Comparison of ENCODE assay signal across 18 cellular contexts in the genomic region with DNA sequence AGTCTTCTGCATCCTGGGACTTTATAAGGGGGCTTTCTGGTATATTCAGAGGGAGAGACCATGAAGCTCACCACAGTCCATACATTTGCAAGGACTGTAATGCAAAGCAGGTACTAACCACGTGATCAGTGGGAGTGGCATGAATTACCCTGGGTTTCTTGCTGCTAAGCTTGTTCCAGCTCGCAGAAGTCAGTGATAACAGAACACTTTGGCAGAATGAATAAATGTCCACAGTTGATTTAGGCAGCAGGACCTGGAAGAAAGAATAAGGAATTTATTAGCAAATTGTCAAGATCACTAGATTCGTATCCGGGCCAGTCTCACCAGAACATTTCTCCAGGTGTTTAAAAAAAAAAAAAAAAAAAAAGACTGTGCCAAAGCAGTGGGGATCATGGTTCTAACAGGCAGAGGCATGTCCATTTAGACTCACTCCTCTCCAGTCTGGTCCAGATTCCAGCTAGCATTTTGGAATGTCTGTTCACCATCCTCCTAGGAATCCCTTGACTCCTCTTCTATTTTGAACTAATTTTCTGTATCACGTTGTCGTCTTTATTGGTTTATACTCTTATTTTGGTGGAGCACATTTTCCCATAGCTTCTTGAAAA. TPM values are rescaled to one million over a fixed set of nuclear protein-coding genes. Genes with fewer than 3 reads are reported as not detected.
A peak's percentile ranks its signal among the peaks of the same experiment; 100 is the strongest.
DNase-seq lines count a peak whose midpoint lies in the region; ATAC-seq, FAIRE-seq and TF ChIP-seq lines count a peak whose summit lies in the region.
"Had no signal": no experiment of that assay in that cellular context is flagged by ENCODE, and none has a peak within 500 bp of the region (broad histone marks: within the 10 kb centered on the region; RNA-seq: fewer than 3 reads in every experiment).

No MANE protein-coding gene starts in this region.

- no peaks in the 10 kb centered on the region for H3K36me3 Mint-ChIP-seq in HFFc6 (ENCODE audit: low read depth)

- H3K4me3 Mint-ChIP-seq in HFFc6: no peak overlapping the region
- H3K4me3 Mint-ChIP-seq: B cell had no signal

- no peaks in the 10 kb centered on the region for H3K9me3 ChIP-seq in Loucy (ENCODE audit: insufficient read depth, low read depth, low read length)
- H3K9me3 ChIP-seq in K562 (replicated peaks; ENCODE audit: control insufficient read depth, insufficient read depth, low read depth, low read length): no peaks in the 10 kb centered on the region
- H3K9me3 ChIP-seq in thyroid gland: no peaks in the 10 kb centered on the region
- H3K9me3 ChIP-seq: Peyer's patch had no signal

- in situ Hi-C loops in K562 (cut with MboI): no loop called here

- TF ChIP-seq POLR2A in K562 (conservative IDR thresholded peaks at IDR 0.05) (no peak), thyroid gland (IDR thresholded peaks at IDR 0.05) (no peak)

- H3K27me3 ChIP-seq in Loucy (ENCODE audit: insufficient read depth, low read length, poor library complexity, severe bottlenecking) (no peaks in the 10 kb centered on the region), K562 (ENCODE audit: control insufficient read depth in 2 of 2, insufficient read depth in 2 of 2, low read length in 2 of 2) (no peaks in the 10 kb centered on the region; a peak in 1 of 5 replicates), thyroid gland (no peaks in the 10 kb centered on the region)
- H3K27me3 ChIP-seq: Peyer's patch had no signal

- POLR2A ChIA-PET in K562 (lab: Yijun Ruan, JAX): no interaction called here

- H3F3A ChIP-seq in Loucy (ENCODE audit: low read depth): peaks cover 8% of the 10 kb centered on the region; the same call in 1 of the 2 replicates

- BruUV-seq in K562 (replicated peaks; lab: Mats Ljungman, UMichigan): no TSS peak

- TF ChIP-seq EP300 in K562 (IDR thresholded peaks at IDR 0.05; ENCODE audit: low read length): no peak

- no peaks in the 10 kb centered on the region for H3K9me2 ChIP-seq in Loucy (replicated peaks; ENCODE audit: low read depth, low read length)

- no peak for TF ChIP-seq CTCF in Loucy (conservative IDR thresholded peaks at IDR 0.05; ENCODE audit: low read length)
- TF ChIP-seq CTCF in K562 (IDR thresholded peaks at IDR 0.05 in 2 of 3, conservative IDR thresholded peaks at IDR 0.05 in 1 of 3; ENCODE audit: insufficient read depth in 2 of 3, low read depth in 1 of 3, low read length in 3 of 3): no peak
- no peak for TF ChIP-seq CTCF in thyroid gland (IDR thresholded peaks at IDR 0.05)
- TF ChIP-seq CTCF in HFFc6 (IDR thresholded peaks at IDR 0.05): no peak

- no peak for FAIRE-seq in K562 (lab: Jason Lieb, UNC)

- intact Hi-C loops in K562 (cut with micrococcal nuclease) (loop anchor here (10.0 kb wide), 1 partner anchor 166 kb away; no protein-coding TSS in a partner anchor), thyroid gland (cut with DNase I) (no loop called here)

- peak overlapping the region; percentile 71 for H3K4me2 ChIP-seq in Loucy (ENCODE audit: low read depth, low read length, poor library complexity, severe bottlenecking)
- H3K4me2 ChIP-seq in K562 (ENCODE audit: insufficient read depth, low read length): no peak overlapping the region
- H3K4me2 ChIP-seq: KMS-11 had no signal

- H3K9me1 ChIP-seq in K562 (ENCODE audit: control insufficient read depth, insufficient read depth, low read length): no peaks in the 10 kb centered on the region

- H3K4me3 ChIP-seq in Loucy (ENCODE audit: low read length, poor library complexity, severe bottlenecking): no peak overlapping the region
- H3K4me3 ChIP-seq in K562: no peak overlapping the region
- no peak overlapping the region for H3K4me3 ChIP-seq in thyroid gland (replicated peaks in 1 of 3)
- H3K4me3 ChIP-seq: GM23248, Peyer's patch had no signal

- 0% methylated on average over 6 of the region's 6 CpGs for WGBS in K562 (ENCODE audit: insufficient coverage, low coverage, missing lambda C conversion rate)
- 61 to 75% methylated on average over 6 of the region's 6 CpGs for WGBS in thyroid gland, 2 donors

- DNase-seq in K562 (ENCODE audit: extremely low read depth in 1 of 4, low spot score in 3 of 4) (no peak), iPS-NIHi7 (ENCODE audit: extremely low spot score) (peak; percentile 52), thyroid gland (no peak), HFFc6 (no peak)
- DNase-seq: DMS 273 treated with DMSO at 0.1 percent for 48 hours, GDM1, GM23248, NCI-H1417 treated with DMSO at 0.1 percent for 48 hours, NCI-H187 treated with DMSO at 0.1 percent for 48 hours, NCI-H69, Peyer's patch, Right ventricle myocardium superior had no signal

- H3K4me1 Mint-ChIP-seq in HFFc6 (ENCODE audit: low read depth): no peaks in the 10 kb centered on the region

- H3K9ac ChIP-seq in Loucy (ENCODE audit: low read depth, low read length, poor library complexity, severe bottlenecking) (no peak overlapping the region), K562 (ENCODE audit: insufficient read depth in 1 of 2, low read depth in 2 of 2, low read length in 2 of 2) (no peak overlapping the region)
- H3K9ac ChIP-seq: GM23248, KMS-11 had no signal

- no peak overlapping the region for H2AFZ ChIP-seq in Loucy (ENCODE audit: low read length)
- H2AFZ ChIP-seq in K562 (ENCODE audit: low read depth, low read length): no peak overlapping the region
- H2AFZ ChIP-seq: GM23248 had no signal

- no peaks in the 10 kb centered on the region for H3K79me2 ChIP-seq in Loucy (ENCODE audit: insufficient read depth, low read length)
- H3K79me2 ChIP-seq in K562 (ENCODE audit: control insufficient read depth, insufficient read depth, low read length): no peaks in the 10 kb centered on the region

- no peak for TF ChIP-seq RAD21 in K562 (CRISPR knock-in tag; conservative IDR thresholded peaks at IDR 0.05 in 1 of 2, IDR thresholded peaks at IDR 0.05 in 1 of 2)

- H3K36me3 ChIP-seq in Loucy (ENCODE audit: insufficient read depth, low read length): no peaks in the 10 kb centered on the region
- H3K36me3 ChIP-seq in K562 (ENCODE audit: control insufficient read depth, insufficient read depth, low read length): no peaks in the 10 kb centered on the region
- H3K36me3 ChIP-seq in thyroid gland: no peaks in the 10 kb centered on the region
- H3K36me3 ChIP-seq: Peyer's patch had no signal

- no peak overlapping the region for H3K27ac Mint-ChIP-seq in HFFc6
- H3K27ac Mint-ChIP-seq: B cell had no signal

- CTCF ChIA-PET in K562 (lab: Yijun Ruan, JAX; ENCODE audit: low intra/inter-chr PET ratio): no interaction called here

- H3K4me1 ChIP-seq in Loucy (ENCODE audit: insufficient read depth, low read length, poor library complexity, severe bottlenecking) (peaks cover 44% of the 10 kb centered on the region), K562 (replicated peaks in 1 of 2; ENCODE audit: control insufficient read depth in 2 of 2, insufficient read depth in 2 of 2, low read length in 2 of 2) (no peaks in the 10 kb centered on the region), thyroid gland (peaks cover 6 to 13% of the 10 kb centered on the region in 2 donors)
- H3K4me1 ChIP-seq: Peyer's patch had no signal

- H3K27ac ChIP-seq in K562 (ENCODE audit: extremely low read depth, low read depth, low read length): no peak overlapping the region
- no peak overlapping the region for H3K27ac ChIP-seq in thyroid gland
- H3K27ac ChIP-seq: GM23248, KMS-11, Peyer's patch had no signal

- H3K9me3 Mint-ChIP-seq in HFFc6: no peaks in the 10 kb centered on the region

- H3K27me3 Mint-ChIP-seq in HFFc6 (ENCODE audit: insufficient read depth): peaks cover 10% of the 10 kb centered on the region
- H3K27me3 Mint-ChIP-seq: B cell had no signal

- ATAC-seq in K562: no peak
- no peak for ATAC-seq in GM19351 (IDR thresholded peaks at IDR 0.05; ENCODE audit: unreplicated experiment)
- no peak for ATAC-seq in HG02623 (IDR thresholded peaks at IDR 0.05; ENCODE audit: unreplicated experiment)

- H4K20me1 ChIP-seq in Loucy (ENCODE audit: insufficient read depth, low read length, poor library complexity, severe bottlenecking) (no peaks in the 10 kb centered on the region), K562 (replicated peaks; ENCODE audit: control insufficient read depth, insufficient read depth, low read length) (no peaks in the 10 kb centered on the region)

TF ChIP-seq in K562, 482 proteins besides CTCF, POLR2A, EP300 and RAD21 (continues in another document):
- TF ChIP-seq ZNF253 (CRISPR knock-in tag; conservative IDR thresholded peaks at IDR 0.05) (no peak), ZFPM2 (CRISPR knock-in tag; IDR thresholded peaks at IDR 0.05) (no peak), ZNF174 (CRISPR knock-in tag; IDR thresholded peaks at IDR 0.05) (no peak), ZNF644 (tag; IDR thresholded peaks at IDR 0.05; ENCODE audit: low read depth) (no peak), ZNF766 (CRISPR knock-in tag; conservative IDR thresholded peaks at IDR 0.05) (peak; percentile 87), RCOR1 (IDR thresholded peaks at IDR 0.05; ENCODE audit: borderline replicate concordance in 1 of 2, low read depth in 2 of 2, low read length in 2 of 2) (no peak), SLC30A9 (CRISPR knock-in tag; IDR thresholded peaks at IDR 0.05) (no peak), MAFF (IDR thresholded peaks at IDR 0.05; ENCODE audit: low read length) (no peak)

RNA-seq across cellular contexts. Expression of gene HHLA2, which starts 24.5 kb away (rescaled TPM):
- total RNA-seq in K562 (2011; cell fraction: chromatin; rRNA removed; ENCODE audit: low replicate concordance): not detected in 2 replicates
- not detected in 2 replicates for total RNA-seq in K562 (2011; cell fraction: nucleolus; rRNA removed)
- total RNA-seq in K562 (2011; cell fraction: nucleoplasm; rRNA removed): not detected in 2 replicates
- total RNA-seq in K562 (2014; rRNA removed) (not detected in 2 replicates), K562 (2014; rRNA removed; fragmentation: Illumina TruSeq; extraction: Trizol) (not detected in 2 replicates), K562 (2015; rRNA removed; fragmentation: Illumina TruSeq; extraction: Trizol) (not detected in 2 replicates), K562 (2021) (not detected in 2 replicates), thyroid gland (not detected)
- polyA plus RNA-seq in K562 (2011; rRNA removed) (not detected in 2 replicates), K562 (2014; fragmentation: Illumina TruSeq; extraction: Trizol) (0.04 TPM in 1 of 2 replicates, not detected in the other), K562 (2014; fragmentation: Nextera tagmentation; extraction: Ambion mirVana) (under 1 TPM in 1 of 2 experiments, not detected in 1; 0.04 TPM), K562 (2014; rRNA removed) (not detected in 2 replicates)
- polyA plus RNA-seq in K562 (2011; cell fraction: cytosol; rRNA removed): not detected in 2 replicates
- polyA plus RNA-seq in K562 (2011; cell fraction: nucleus; rRNA removed): not detected in 2 replicates
- 0.08 and 0.10 TPM in 2 replicates for polyA plus RNA-seq in K562 (2012)
- not detected in 2 replicates for polyA minus RNA-seq in K562 (2011; rRNA and poly(A)+ RNA removed)
- polyA minus RNA-seq in K562 (2011; cell fraction: cytosol; rRNA and poly(A)+ RNA removed): not detected in 2 replicates
- polyA minus RNA-seq in K562 (2011; cell fraction: nucleus; rRNA and poly(A)+ RNA removed): not detected in 2 replicates
- total RNA-seq in HFFc6 (2021; fragmentation: NEBNext Ultra II Directional; extraction: Animal tissue kit (Norgen Biotek cat#: 25700)): not detected
- total RNA-seq: GM23248, M059J, Right ventricle myocardium superior had no signal
- polyA plus RNA-seq: GM23248 had no signal
